1 cellular context compared by ENCODE assay signal in the genomic region with DNA sequence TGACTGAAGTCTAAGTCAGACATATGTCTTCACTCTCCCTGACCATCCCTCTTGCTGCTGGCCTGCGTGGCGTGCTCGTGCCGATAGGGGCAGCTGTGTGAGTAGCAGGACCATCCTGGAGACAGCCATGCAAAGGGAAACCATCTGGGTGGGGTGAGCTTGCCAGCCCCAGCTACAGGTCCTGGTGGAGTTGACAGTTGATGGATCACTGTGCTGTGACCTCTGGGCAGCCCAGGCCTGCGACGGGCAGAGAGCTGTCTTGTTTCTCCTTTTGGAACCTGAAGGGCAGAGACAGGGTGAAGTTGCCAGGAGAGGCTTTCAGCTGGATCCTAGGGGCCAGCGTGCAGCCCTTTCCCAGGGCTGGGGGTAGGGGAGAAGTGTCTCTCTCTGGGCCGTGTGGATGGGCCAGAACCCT.
TF ChIP-seq lines count a peak whose summit lies in the region.

No MANE protein-coding gene starts in this region.

TF ChIP-seq in HepG2, 621 proteins besides CTCF, POLR2A, EP300 and RAD21 (continued from another document):
- TF ChIP-seq, protein P1, sequence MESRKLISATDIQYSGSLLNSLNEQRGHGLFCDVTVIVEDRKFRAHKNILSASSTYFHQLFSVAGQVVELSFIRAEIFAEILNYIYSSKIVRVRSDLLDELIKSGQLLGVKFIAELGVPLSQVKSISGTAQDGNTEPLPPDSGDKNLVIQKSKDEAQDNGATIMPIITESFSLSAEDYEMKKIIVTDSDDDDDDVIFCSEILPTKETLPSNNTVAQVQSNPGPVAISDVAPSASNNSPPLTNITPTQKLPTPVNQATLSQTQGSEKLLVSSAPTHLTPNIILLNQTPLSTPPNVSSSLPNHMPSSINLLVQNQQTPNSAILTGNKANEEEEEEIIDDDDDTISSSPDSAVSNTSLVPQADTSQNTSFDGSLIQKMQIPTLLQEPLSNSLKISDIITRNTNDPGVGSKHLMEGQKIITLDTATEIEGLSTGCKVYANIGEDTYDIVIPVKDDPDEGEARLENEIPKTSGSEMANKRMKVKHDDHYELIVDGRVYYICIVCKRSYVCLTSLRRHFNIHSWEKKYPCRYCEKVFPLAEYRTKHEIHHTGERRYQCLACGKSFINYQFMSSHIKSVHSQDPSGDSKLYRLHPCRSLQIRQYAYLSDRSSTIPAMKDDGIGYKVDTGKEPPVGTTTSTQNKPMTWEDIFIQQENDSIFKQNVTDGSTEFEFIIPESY (CRISPR knock-in tag; IDR thresholded peaks at IDR 0.05) = no peak
- no peak for TF ChIP-seq NKX3-1 (CRISPR knock-in tag; IDR thresholded peaks at IDR 0.05)
- TF ChIP-seq SRF (IDR thresholded peaks at IDR 0.05; ENCODE audit: low read depth, low read length) = no peak
- TF ChIP-seq, protein P2, sequence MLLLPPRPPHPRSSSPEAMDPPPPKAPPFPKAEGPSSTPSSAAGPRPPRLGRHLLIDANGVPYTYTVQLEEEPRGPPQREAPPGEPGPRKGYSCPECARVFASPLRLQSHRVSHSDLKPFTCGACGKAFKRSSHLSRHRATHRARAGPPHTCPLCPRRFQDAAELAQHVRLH (CRISPR knock-in tag; IDR thresholded peaks at IDR 0.05; ENCODE audit: borderline replicate concordance, low read depth) = no peak
- TF ChIP-seq NRL (CRISPR knock-in tag; IDR thresholded peaks at IDR 0.05; ENCODE audit: borderline replicate concordance) = no peak
- no peak for TF ChIP-seq NCOA1 (CRISPR knock-in tag; IDR thresholded peaks at IDR 0.05)
- TF ChIP-seq GABPB1 (CRISPR knock-in tag; IDR thresholded peaks at IDR 0.05) = no peak
- no peak for TF ChIP-seq SRSF4 (IDR thresholded peaks at IDR 0.05; ENCODE audit: low read depth, low read length, poor library complexity, severe bottlenecking)
- TF ChIP-seq, protein P3, sequence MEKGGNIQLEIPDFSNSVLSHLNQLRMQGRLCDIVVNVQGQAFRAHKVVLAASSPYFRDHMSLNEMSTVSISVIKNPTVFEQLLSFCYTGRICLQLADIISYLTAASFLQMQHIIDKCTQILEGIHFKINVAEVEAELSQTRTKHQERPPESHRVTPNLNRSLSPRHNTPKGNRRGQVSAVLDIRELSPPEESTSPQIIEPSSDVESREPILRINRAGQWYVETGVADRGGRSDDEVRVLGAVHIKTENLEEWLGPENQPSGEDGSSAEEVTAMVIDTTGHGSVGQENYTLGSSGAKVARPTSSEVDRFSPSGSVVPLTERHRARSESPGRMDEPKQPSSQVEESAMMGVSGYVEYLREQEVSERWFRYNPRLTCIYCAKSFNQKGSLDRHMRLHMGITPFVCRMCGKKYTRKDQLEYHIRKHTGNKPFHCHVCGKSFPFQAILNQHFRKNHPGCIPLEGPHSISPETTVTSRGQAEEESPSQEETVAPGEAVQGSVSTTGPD (CRISPR knock-in tag; IDR thresholded peaks at IDR 0.05) = no peak
- TF ChIP-seq TP53 (CRISPR knock-in tag; conservative IDR thresholded peaks at IDR 0.05) = no peak
- TF ChIP-seq KLF12 (CRISPR knock-in tag; IDR thresholded peaks at IDR 0.05; ENCODE audit: borderline replicate concordance) = 0 out of 2 replicates have a peak, but pooled peaks have one; percentile 37
- TF ChIP-seq DNMT1 (CRISPR knock-in tag; IDR thresholded peaks at IDR 0.05) = no peak
- no peak for TF ChIP-seq ZNF7 (CRISPR knock-in tag; IDR thresholded peaks at IDR 0.05)
- TF ChIP-seq, protein P4, sequence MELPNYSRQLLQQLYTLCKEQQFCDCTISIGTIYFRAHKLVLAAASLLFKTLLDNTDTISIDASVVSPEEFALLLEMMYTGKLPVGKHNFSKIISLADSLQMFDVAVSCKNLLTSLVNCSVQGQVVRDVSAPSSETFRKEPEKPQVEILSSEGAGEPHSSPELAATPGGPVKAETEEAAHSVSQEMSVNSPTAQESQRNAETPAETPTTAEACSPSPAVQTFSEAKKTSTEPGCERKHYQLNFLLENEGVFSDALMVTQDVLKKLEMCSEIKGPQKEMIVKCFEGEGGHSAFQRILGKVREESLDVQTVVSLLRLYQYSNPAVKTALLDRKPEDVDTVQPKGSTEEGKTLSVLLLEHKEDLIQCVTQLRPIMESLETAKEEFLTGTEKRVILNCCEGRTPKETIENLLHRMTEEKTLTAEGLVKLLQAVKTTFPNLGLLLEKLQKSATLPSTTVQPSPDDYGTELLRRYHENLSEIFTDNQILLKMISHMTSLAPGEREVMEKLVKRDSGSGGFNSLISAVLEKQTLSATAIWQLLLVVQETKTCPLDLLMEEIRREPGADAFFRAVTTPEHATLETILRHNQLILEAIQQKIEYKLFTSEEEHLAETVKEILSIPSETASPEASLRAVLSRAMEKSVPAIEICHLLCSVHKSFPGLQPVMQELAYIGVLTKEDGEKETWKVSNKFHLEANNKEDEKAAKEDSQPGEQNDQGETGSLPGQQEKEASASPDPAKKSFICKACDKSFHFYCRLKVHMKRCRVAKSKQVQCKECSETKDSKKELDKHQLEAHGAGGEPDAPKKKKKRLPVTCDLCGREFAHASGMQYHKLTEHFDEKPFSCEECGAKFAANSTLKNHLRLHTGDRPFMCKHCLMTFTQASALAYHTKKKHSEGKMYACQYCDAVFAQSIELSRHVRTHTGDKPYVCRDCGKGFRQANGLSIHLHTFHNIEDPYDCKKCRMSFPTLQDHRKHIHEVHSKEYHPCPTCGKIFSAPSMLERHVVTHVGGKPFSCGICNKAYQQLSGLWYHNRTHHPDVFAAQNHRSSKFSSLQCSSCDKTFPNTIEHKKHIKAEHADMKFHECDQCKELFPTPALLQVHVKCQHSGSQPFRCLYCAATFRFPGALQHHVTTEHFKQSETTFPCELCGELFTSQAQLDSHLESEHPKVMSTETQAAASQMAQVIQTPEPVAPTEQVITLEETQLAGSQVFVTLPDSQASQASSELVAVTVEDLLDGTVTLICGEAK (IDR thresholded peaks at IDR 0.05) = no peak
- TF ChIP-seq, protein P4 (CRISPR knock-in tag; IDR thresholded peaks at IDR 0.05) = no peak
- no peak for TF ChIP-seq EHMT2 (IDR thresholded peaks at IDR 0.05; ENCODE audit: borderline replicate concordance, low read depth, low read length)
- TF ChIP-seq NFIC (IDR thresholded peaks at IDR 0.05; ENCODE audit: low read length) = no peak
- TF ChIP-seq, protein P5, sequence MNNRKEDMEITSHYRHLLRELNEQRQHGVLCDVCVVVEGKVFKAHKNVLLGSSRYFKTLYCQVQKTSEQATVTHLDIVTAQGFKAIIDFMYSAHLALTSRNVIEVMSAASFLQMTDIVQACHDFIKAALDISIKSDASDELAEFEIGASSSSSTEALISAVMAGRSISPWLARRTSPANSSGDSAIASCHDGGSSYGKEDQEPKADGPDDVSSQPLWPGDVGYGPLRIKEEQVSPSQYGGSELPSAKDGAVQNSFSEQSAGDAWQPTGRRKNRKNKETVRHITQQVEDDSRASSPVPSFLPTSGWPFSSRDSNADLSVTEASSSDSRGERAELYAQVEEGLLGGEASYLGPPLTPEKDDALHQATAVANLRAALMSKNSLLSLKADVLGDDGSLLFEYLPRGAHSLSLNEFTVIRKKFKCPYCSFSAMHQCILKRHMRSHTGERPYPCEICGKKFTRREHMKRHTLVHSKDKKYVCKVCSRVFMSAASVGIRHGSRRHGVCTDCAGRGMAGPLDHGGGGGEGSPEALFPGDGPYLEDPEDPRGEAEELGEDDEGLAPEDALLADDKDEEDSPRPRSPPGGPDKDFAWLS (CRISPR knock-in tag; IDR thresholded peaks at IDR 0.05; ENCODE audit: borderline replicate concordance) = no peak
- TF ChIP-seq, protein P6, sequence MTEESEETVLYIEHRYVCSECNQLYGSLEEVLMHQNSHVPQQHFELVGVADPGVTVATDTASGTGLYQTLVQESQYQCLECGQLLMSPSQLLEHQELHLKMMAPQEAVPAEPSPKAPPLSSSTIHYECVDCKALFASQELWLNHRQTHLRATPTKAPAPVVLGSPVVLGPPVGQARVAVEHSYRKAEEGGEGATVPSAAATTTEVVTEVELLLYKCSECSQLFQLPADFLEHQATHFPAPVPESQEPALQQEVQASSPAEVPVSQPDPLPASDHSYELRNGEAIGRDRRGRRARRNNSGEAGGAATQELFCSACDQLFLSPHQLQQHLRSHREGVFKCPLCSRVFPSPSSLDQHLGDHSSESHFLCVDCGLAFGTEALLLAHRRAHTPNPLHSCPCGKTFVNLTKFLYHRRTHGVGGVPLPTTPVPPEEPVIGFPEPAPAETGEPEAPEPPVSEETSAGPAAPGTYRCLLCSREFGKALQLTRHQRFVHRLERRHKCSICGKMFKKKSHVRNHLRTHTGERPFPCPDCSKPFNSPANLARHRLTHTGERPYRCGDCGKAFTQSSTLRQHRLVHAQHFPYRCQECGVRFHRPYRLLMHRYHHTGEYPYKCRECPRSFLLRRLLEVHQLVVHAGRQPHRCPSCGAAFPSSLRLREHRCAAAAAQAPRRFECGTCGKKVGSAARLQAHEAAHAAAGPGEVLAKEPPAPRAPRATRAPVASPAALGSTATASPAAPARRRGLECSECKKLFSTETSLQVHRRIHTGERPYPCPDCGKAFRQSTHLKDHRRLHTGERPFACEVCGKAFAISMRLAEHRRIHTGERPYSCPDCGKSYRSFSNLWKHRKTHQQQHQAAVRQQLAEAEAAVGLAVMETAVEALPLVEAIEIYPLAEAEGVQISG (CRISPR knock-in tag; IDR thresholded peaks at IDR 0.05) = peak; percentile 47; the same call in 1 of the 2 replicates
- TF ChIP-seq, protein P7, sequence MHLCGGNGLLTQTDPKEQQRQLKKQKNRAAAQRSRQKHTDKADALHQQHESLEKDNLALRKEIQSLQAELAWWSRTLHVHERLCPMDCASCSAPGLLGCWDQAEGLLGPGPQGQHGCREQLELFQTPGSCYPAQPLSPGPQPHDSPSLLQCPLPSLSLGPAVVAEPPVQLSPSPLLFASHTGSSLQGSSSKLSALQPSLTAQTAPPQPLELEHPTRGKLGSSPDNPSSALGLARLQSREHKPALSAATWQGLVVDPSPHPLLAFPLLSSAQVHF (CRISPR knock-in tag; IDR thresholded peaks at IDR 0.05) = no peak
- TF ChIP-seq SP2 (CRISPR knock-in tag; IDR thresholded peaks at IDR 0.05) = no peak
- TF ChIP-seq GLI4 (CRISPR knock-in tag; IDR thresholded peaks at IDR 0.05; ENCODE audit: borderline replicate concordance) = no peak
TF ChIP-seq in HepG2: peak in this region for 76.
